1 cellular context compared by ENCODE assay signal in genomic region chr16:71808593-71809449, GRCh38.
A peak's percentile ranks its signal among the peaks of the same experiment; 100 is the strongest.
TF ChIP-seq lines count a peak whose summit lies in the region.

Gene AP1G1, minus strand, starts transcription at chr16:71808834. Its CDS starts 19,355 bp downstream, at chr16:71789479.

TF ChIP-seq in WTC11, 78 proteins besides CTCF, POLR2A, EP300 and RAD21 (continued from another document):
- TF ChIP-seq FOXP4 (CRISPR knock-in tag; IDR thresholded peaks at IDR 0.05) (peak; percentile 81; the same call in 1 of the 2 replicates), HMGA2 (CRISPR knock-in tag; IDR thresholded peaks at IDR 0.05) (no peak), ZMAT4 (CRISPR knock-in tag; IDR thresholded peaks at IDR 0.05) (no peak), ZNF121 (CRISPR knock-in tag; IDR thresholded peaks at IDR 0.05) (no peak), MXD4 (CRISPR knock-in tag; IDR thresholded peaks at IDR 0.05; ENCODE audit: borderline replicate concordance) (no peak), GTF2I (CRISPR knock-in tag; conservative IDR thresholded peaks at IDR 0.05) (no peak), NR2C2 (CRISPR knock-in tag; IDR thresholded peaks at IDR 0.05) (no peak), TP53 (CRISPR knock-in tag; IDR thresholded peaks at IDR 0.05) (no peak), HMGXB4 (CRISPR knock-in tag; IDR thresholded peaks at IDR 0.05) (peak; percentile 61; the same call in 1 of the 2 replicates), USF1 (CRISPR knock-in tag; IDR thresholded peaks at IDR 0.05) (no peak), TEAD1 (CRISPR knock-in tag; IDR thresholded peaks at IDR 0.05) (peak; percentile 49; the same call in 1 of the 2 replicates), EMX1 (CRISPR knock-in tag; IDR thresholded peaks at IDR 0.05) (no peak), ELF4 (CRISPR knock-in tag; IDR thresholded peaks at IDR 0.05; ENCODE audit: low read depth) (no peak), ZNF219 (CRISPR knock-in tag; IDR thresholded peaks at IDR 0.05; ENCODE audit: borderline replicate concordance) (no peak), ZSCAN18 (CRISPR knock-in tag; IDR thresholded peaks at IDR 0.05) (no peak), ZNF396 (CRISPR knock-in tag; IDR thresholded peaks at IDR 0.05; ENCODE audit: borderline replicate concordance) (no peak), MAX (CRISPR knock-in tag; IDR thresholded peaks at IDR 0.05) (no peak; the same call in 1 of the 2 replicates), CDX4 (CRISPR knock-in tag; IDR thresholded peaks at IDR 0.05; ENCODE audit: borderline replicate concordance) (no peak), FOXJ3 (CRISPR knock-in tag; IDR thresholded peaks at IDR 0.05; ENCODE audit: borderline replicate concordance) (no peak), ERG (CRISPR knock-in tag; IDR thresholded peaks at IDR 0.05) (no peak), ZNF416 (CRISPR knock-in tag; IDR thresholded peaks at IDR 0.05) (no peak), NFYB (CRISPR knock-in tag; conservative IDR thresholded peaks at IDR 0.05; ENCODE audit: low read depth) (peak; percentile 43; the same call in 1 of the 2 replicates), TEAD4 (CRISPR knock-in tag; IDR thresholded peaks at IDR 0.05) (no peak), ZNF232 (CRISPR knock-in tag; IDR thresholded peaks at IDR 0.05) (no peak), ATF3 (CRISPR knock-in tag; conservative IDR thresholded peaks at IDR 0.05) (no peak), ATF6 (CRISPR knock-in tag; IDR thresholded peaks at IDR 0.05) (no peak), FOXK1 (CRISPR knock-in tag; IDR thresholded peaks at IDR 0.05) (peak; percentile 87), E2F1 (CRISPR knock-in tag; IDR thresholded peaks at IDR 0.05) (no peak), PRRX2 (CRISPR knock-in tag; IDR thresholded peaks at IDR 0.05) (no peak), ZNF138 (CRISPR knock-in tag; conservative IDR thresholded peaks at IDR 0.05) (no peak), ZBTB43 (CRISPR knock-in tag; IDR thresholded peaks at IDR 0.05) (no peak), ZNF532 (CRISPR knock-in tag; IDR thresholded peaks at IDR 0.05; ENCODE audit: borderline replicate concordance) (no peak), RORB (CRISPR knock-in tag; IDR thresholded peaks at IDR 0.05) (no peak), CREM (CRISPR knock-in tag; IDR thresholded peaks at IDR 0.05) (peak; percentile 96), ZBTB21 (CRISPR knock-in tag; IDR thresholded peaks at IDR 0.05; ENCODE audit: borderline replicate concordance) (0 out of 2 replicates have a peak, but pooled peaks have one; percentile 18)
